24 cellular contexts compared by ENCODE assay signal in genomic region chr6:154632121-154632520, GRCh38.
DNase-seq lines count a peak whose midpoint lies in the region; ATAC-seq and TF ChIP-seq lines count a peak whose summit lies in the region.
"Had no signal": no experiment of that assay in that cellular context is flagged by ENCODE, and none has a peak within 500 bp of the region (broad histone marks: within the 10 kb centered on the region; RNA-seq: fewer than 3 reads in every experiment).

No MANE protein-coding gene starts in this region.

- H3K9me3 Mint-ChIP-seq in natural killer cell = peaks cover 4 to 6% of the 10 kb centered on the region in 2 donors
- H3K9me3 Mint-ChIP-seq: H9 had no signal

- ATAC-seq in natural killer cell = no peak
- ATAC-seq in GM21526 (IDR thresholded peaks at IDR 0.05; ENCODE audit: low FRiP score, unreplicated experiment) = no peak
- ATAC-seq: A549 had no signal

- in situ Hi-C loops in astrocyte of the cerebellum (cut with HindIII; ENCODE audit: low sequenced_read_pairs) = no loop called here

- H3K36me3 Mint-ChIP-seq in natural killer cell = no peaks in the 10 kb centered on the region

- H3K4me3 Mint-ChIP-seq in natural killer cell = no peak overlapping the region
- H3K4me3 Mint-ChIP-seq: CD8-positive, alpha-beta memory T cell; H9; HFFc6 had no signal

- H3K4me3 ChIP-seq in astrocyte of the cerebellum (ENCODE audit: low read depth, low read length) = no peak overlapping the region
- H3K4me3 ChIP-seq: A549, PC-9 had no signal

- TF ChIP-seq CTCF in astrocyte of the cerebellum (IDR thresholded peaks at IDR 0.05; ENCODE audit: low read depth, low read length, missing control alignments) (no peak), natural killer cell (IDR thresholded peaks at IDR 0.05) (no peak)

- no peaks in the 10 kb centered on the region for H3K4me1 Mint-ChIP-seq in natural killer cell
- H3K4me1 Mint-ChIP-seq: CD8-positive, alpha-beta memory T cell had no signal

- intact Hi-C loops in natural killer cell (cut with micrococcal nuclease) = no loop called here

- no peak overlapping the region for H3K27ac Mint-ChIP-seq in natural killer cell
- H3K27ac Mint-ChIP-seq: CD8-positive, alpha-beta memory T cell; H9; HFFc6 had no signal

- H3K27me3 Mint-ChIP-seq in natural killer cell (ENCODE audit: low read depth in 2 of 2) = peaks cover 4 to 13% of the 10 kb centered on the region in 2 donors

- DNase-seq in astrocyte of the cerebellum (ENCODE audit: low read depth) (peak; percentile 80), dermis microvascular lymphatic vessel endothelial cell (ENCODE audit: low read depth in 2 of 2) (peak; percentile 70 to 91), lung microvascular endothelial cell (ENCODE audit: low read depth in 2 of 2) (peak; percentile 75 to 80), mesenteric fat pad (ENCODE audit: low spot score) (no peak), natural killer cell (no peak)
- no peak for DNase-seq in stimulated activated CD4-positive, alpha-beta T cell treated with anti-CD3 and anti-CD28 coated beads, Interleukin-4, amount 100 ng/mL, for 1 hour
- DNase-seq: C1 segment of cervical spinal cord; Calu3; CD8-positive, alpha-beta memory T cell; DMS79 treated with DMSO at 0.1 percent for 48 hours; GF-D8; H9; HFFc6; IMR-90; MM.1S; NCI-H2029; NCI-H446; NCI-H524 treated with DMSO at 0.1 percent for 48 hours; NCI-H774; NK-92 treated with Interleukin-12 subunit alpha and Interleukin-12 subunit beta, amount 100 ng/mL, for 24 hours; PC-9; SHP77 had no signal

Comparison
In these comparisons a context has a peak if more than half of its experiments do, and no peak if none do; other contexts are left out.
1. DNase-seq: peak in astrocyte of the cerebellum (single experiment), dermis microvascular lymphatic vessel endothelial cell (2 of 2) and lung microvascular endothelial cell (2 of 2); none in mesenteric fat pad (single experiment), natural killer cell (single experiment) and stimulated activated CD4-positive, alpha-beta T cell treated with anti-CD3 and anti-CD28 coated beads, Interleukin-4, amount 100 ng/mL, for 1 hour (single experiment).